In the genomic region with DNA sequence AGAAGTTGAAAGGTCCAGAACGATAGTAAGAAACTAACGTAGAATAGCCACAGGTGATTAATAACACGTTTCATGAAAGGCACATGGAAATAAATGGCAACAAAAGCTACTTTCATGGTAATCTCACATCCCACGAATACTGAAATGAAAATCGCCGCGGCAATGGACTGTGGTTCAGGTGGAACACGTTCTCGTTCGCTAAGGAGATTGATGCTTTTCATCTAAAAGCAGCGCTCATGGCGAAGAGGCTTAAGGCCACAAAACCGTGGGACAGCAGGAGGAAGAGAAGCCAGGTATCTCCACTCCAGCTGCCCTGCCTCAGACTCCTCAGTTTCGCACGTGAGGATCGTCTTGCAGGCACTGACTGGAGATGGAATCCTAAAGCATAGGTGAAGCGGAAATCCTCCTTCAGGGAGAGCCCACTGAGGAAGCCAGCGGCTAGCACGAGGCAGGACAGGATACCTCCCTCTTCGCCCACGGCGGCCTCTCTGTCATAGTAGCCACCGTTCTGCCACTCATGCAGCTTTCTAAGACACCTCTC, we compare ENCODE assay signal across 1 cellular context.
TF ChIP-seq lines count a peak whose summit lies in the region.

No MANE protein-coding gene starts in this region.

TF ChIP-seq in GM12878, 131 proteins besides CTCF, POLR2A, EP300 and RAD21 (continued from another document):
- TF ChIP-seq JUND (IDR thresholded peaks at IDR 0.05; ENCODE audit: low read depth, low read length) (no peak), SREBF2 (IDR thresholded peaks at IDR 0.05; ENCODE audit: low read length) (no peak), STAT1 (conservative IDR thresholded peaks at IDR 0.05) (no peak), EED (IDR thresholded peaks at IDR 0.05; ENCODE audit: low read depth) (peak; percentile 24; the same call in 1 of the 2 replicates), RUNX3 (IDR thresholded peaks at IDR 0.05; ENCODE audit: low read length) (peak; percentile 35; the same call in 1 of the 2 replicates), POLR2AphosphoS2 (IDR thresholded peaks at IDR 0.05; ENCODE audit: low read depth, low read length) (no peak), HDGF (IDR thresholded peaks at IDR 0.05) (no peak), FOXM1 (IDR thresholded peaks at IDR 0.05; ENCODE audit: low read depth, low read length) (0 out of 2 replicates have a peak, but pooled peaks have one; percentile 18), ASH2L (IDR thresholded peaks at IDR 0.05; ENCODE audit: borderline replicate concordance, low read depth) (0 out of 2 replicates have a peak, but pooled peaks have one; percentile 3), NFXL1 (IDR thresholded peaks at IDR 0.05; ENCODE audit: borderline replicate concordance) (no peak), MYC (IDR thresholded peaks at IDR 0.05; ENCODE audit: insufficient read depth, insufficient read length, insufficient replicate concordance, low read length, severe bottlenecking) (no peak), BHLHE40 (IDR thresholded peaks at IDR 0.05; ENCODE audit: borderline replicate concordance in 1 of 2, low read depth in 2 of 2, low read length in 1 of 2) (peak in 1 of 2 experiments; percentile 6; a peak in 1 of 4 replicates)
- TF ChIP-seq, protein P1, sequence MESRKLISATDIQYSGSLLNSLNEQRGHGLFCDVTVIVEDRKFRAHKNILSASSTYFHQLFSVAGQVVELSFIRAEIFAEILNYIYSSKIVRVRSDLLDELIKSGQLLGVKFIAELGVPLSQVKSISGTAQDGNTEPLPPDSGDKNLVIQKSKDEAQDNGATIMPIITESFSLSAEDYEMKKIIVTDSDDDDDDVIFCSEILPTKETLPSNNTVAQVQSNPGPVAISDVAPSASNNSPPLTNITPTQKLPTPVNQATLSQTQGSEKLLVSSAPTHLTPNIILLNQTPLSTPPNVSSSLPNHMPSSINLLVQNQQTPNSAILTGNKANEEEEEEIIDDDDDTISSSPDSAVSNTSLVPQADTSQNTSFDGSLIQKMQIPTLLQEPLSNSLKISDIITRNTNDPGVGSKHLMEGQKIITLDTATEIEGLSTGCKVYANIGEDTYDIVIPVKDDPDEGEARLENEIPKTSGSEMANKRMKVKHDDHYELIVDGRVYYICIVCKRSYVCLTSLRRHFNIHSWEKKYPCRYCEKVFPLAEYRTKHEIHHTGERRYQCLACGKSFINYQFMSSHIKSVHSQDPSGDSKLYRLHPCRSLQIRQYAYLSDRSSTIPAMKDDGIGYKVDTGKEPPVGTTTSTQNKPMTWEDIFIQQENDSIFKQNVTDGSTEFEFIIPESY (IDR thresholded peaks at IDR 0.05), result no peak
- TF ChIP-seq, protein P2, sequence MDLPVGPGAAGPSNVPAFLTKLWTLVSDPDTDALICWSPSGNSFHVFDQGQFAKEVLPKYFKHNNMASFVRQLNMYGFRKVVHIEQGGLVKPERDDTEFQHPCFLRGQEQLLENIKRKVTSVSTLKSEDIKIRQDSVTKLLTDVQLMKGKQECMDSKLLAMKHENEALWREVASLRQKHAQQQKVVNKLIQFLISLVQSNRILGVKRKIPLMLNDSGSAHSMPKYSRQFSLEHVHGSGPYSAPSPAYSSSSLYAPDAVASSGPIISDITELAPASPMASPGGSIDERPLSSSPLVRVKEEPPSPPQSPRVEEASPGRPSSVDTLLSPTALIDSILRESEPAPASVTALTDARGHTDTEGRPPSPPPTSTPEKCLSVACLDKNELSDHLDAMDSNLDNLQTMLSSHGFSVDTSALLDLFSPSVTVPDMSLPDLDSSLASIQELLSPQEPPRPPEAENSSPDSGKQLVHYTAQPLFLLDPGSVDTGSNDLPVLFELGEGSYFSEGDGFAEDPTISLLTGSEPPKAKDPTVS (IDR thresholded peaks at IDR 0.05; ENCODE audit: low read depth, low read length), result no peak
